1 cellular context compared by ENCODE assay signal in the genomic region with DNA sequence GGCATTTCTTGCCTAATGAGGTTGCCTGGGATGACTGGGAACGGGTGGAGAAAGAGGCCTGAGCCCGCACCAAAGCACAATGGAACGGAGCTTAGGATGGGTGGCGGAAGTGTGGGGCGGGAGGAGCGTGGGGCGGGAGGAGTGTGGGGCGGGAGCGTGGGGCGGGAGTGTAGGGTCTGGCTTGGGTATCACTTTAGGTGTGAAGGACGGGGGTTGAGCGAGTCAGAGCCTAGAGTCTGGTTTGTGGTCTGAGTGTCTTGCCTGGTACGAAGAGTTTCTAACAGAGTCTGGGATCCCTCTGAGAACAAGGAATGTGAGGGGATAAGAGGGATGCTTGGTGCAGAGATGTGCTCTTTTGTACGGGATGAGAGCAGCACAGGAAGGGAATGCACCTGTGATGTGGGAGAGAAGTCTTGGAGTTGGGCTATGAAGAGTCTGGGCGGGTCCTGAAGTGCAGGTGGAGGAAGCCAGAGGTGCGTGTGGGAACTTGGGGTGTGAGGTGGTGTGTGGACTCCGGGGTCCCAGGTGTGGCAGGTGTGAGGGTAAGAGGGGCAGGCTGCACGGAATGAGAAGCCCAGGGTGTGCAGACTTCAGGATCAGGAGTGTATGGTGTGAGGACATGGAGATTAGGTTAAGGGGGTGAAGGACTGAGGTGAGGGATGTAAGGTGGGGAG.
TF ChIP-seq lines count a peak whose summit lies in the region.

No MANE protein-coding gene starts in this region.

TF ChIP-seq in IMR-90, 13 proteins besides CTCF, POLR2A, EP300 and RAD21:
- TF ChIP-seq MAZ (IDR thresholded peaks at IDR 0.05; ENCODE audit: borderline replicate concordance, low read depth, low read length): no peak
- TF ChIP-seq RFX5 (IDR thresholded peaks at IDR 0.05; ENCODE audit: low read depth, low read length): no peak
- no peak for TF ChIP-seq FOS (IDR thresholded peaks at IDR 0.05; ENCODE audit: low read depth, low read length)
- TF ChIP-seq SMC3 (IDR thresholded peaks at IDR 0.05; ENCODE audit: low read depth, low read length): no peak
- TF ChIP-seq, protein P1, sequence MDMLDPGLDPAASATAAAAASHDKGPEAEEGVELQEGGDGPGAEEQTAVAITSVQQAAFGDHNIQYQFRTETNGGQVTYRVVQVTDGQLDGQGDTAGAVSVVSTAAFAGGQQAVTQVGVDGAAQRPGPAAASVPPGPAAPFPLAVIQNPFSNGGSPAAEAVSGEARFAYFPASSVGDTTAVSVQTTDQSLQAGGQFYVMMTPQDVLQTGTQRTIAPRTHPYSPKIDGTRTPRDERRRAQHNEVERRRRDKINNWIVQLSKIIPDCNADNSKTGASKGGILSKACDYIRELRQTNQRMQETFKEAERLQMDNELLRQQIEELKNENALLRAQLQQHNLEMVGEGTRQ (IDR thresholded peaks at IDR 0.05; ENCODE audit: low read depth, low read length): no peak
- TF ChIP-seq CEBPB (IDR thresholded peaks at IDR 0.05; ENCODE audit: low read depth, low read length): no peak
- TF ChIP-seq, protein P2, sequence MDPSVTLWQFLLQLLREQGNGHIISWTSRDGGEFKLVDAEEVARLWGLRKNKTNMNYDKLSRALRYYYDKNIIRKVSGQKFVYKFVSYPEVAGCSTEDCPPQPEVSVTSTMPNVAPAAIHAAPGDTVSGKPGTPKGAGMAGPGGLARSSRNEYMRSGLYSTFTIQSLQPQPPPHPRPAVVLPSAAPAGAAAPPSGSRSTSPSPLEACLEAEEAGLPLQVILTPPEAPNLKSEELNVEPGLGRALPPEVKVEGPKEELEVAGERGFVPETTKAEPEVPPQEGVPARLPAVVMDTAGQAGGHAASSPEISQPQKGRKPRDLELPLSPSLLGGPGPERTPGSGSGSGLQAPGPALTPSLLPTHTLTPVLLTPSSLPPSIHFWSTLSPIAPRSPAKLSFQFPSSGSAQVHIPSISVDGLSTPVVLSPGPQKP (IDR thresholded peaks at IDR 0.05; ENCODE audit: borderline replicate concordance, low read depth, low read length): no peak
- no peak for TF ChIP-seq CHD1 (IDR thresholded peaks at IDR 0.05; ENCODE audit: low read depth, low read length)
- TF ChIP-seq RCOR1 (IDR thresholded peaks at IDR 0.05; ENCODE audit: insufficient replicate concordance, low read length): no peak
